19 cellular contexts compared by ENCODE assay signal in the genomic region with DNA sequence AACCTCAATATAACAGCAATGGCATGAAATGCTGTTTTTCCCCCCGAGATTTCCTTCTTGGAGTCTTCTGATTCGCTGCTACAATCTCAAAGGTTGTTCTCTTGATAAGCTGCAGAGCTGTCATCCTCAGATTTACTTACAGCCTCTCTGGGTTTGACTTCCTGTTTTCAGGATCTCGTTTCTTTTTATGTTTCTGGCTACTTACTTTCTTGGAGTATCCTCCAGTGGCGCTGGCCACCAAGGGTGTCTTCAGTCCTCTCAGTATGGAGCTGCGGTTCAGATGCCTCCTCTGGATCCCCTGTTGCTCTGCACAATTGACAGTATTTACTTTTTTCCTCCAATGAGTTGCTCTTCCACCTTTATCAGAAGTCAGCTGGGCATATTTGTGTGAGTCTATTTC.
"Had no signal": no experiment of that assay in that cellular context is flagged by ENCODE, and none has a peak within 500 bp of the region (broad histone marks: within the 10 kb centered on the region; RNA-seq: fewer than 3 reads in every experiment).

No MANE protein-coding gene starts in this region.

- H3K4me1 ChIP-seq: left ventricle myocardium inferior, psoas muscle, right atrium auricular region, spleen, upper lobe of left lung had no signal

- H3K4me3 ChIP-seq: left ventricle myocardium inferior, ovary, psoas muscle, right atrium auricular region, spleen, upper lobe of left lung had no signal

- H3K27me3 ChIP-seq: ovary, right atrium auricular region, spleen, upper lobe of left lung had no signal

- DNase-seq: activated CD4-positive, alpha-beta memory T cell treated with anti-CD3 and anti-CD28 coated beads, Interleukin-2, amount 10 ng/mL, durations not matched to agents 7 days and 5 days; activated CD4-positive, alpha-beta T cell treated with anti-CD3 and anti-CD28 coated beads, Interleukin-2, amount 10 ng/mL, durations not matched to agents 24 days and 14 days; activated effector memory CD4-positive, alpha-beta T cell treated with anti-CD3 and anti-CD28 coated beads, Interleukin-2, amount 50 U/mL, for 16 hours; activated naive CD4-positive, alpha-beta T cell treated with anti-CD3 and anti-CD28 coated beads, Interleukin-2, amount 50 U/mL, for 16 hours; activated naive CD8-positive, alpha-beta T cell treated with anti-CD3 and anti-CD28 coated beads, Interleukin-2, amount 50 U/mL, for 24 hours; activated T-cell treated with anti-CD3 and anti-CD28 coated beads, Interleukin-2, amount 50 U/mL, for 72 hours; kidney; left ventricle myocardium inferior; naive thymus-derived CD8-positive, alpha-beta T cell; ovary; psoas muscle; spleen; stimulated activated CD4-positive, alpha-beta T cell treated with anti-CD3 and anti-CD28 coated beads, Interleukin-4, amount 100 ng/mL, for 24 hours; stimulated activated naive CD4-positive, alpha-beta T cell treated with Interleukin-2 at 50 U/mL for 16 hours; upper lobe of left lung had no signal

- H3K9me3 ChIP-seq: left ventricle myocardium inferior, ovary, psoas muscle, right atrium auricular region, spleen, upper lobe of left lung had no signal

- ATAC-seq: activated CD4-positive, CD25-positive, alpha-beta regulatory T cell treated with anti-CD3 and anti-CD28 coated beads, Interleukin-2, amount 50 U/mL, for 24 hours; activated naive CD8-positive, alpha-beta T cell treated with anti-CD3 and anti-CD28 coated beads, Interleukin-2, amount 50 U/mL, for 24 hours; activated T-cell treated with anti-CD3 and anti-CD28 coated beads, Interleukin-2, amount 50 U/mL, for 72 hours; naive thymus-derived CD8-positive, alpha-beta T cell; psoas muscle had no signal

- H3K27ac ChIP-seq: epithelial cell of prostate, left ventricle myocardium inferior, ovary, psoas muscle, right atrium auricular region, spleen, upper lobe of left lung, VCaP had no signal

- H3K36me3 ChIP-seq: left ventricle myocardium inferior, ovary, right atrium auricular region, spleen, upper lobe of left lung had no signal
